12 cellular contexts compared by ENCODE assay signal in the genomic region with DNA sequence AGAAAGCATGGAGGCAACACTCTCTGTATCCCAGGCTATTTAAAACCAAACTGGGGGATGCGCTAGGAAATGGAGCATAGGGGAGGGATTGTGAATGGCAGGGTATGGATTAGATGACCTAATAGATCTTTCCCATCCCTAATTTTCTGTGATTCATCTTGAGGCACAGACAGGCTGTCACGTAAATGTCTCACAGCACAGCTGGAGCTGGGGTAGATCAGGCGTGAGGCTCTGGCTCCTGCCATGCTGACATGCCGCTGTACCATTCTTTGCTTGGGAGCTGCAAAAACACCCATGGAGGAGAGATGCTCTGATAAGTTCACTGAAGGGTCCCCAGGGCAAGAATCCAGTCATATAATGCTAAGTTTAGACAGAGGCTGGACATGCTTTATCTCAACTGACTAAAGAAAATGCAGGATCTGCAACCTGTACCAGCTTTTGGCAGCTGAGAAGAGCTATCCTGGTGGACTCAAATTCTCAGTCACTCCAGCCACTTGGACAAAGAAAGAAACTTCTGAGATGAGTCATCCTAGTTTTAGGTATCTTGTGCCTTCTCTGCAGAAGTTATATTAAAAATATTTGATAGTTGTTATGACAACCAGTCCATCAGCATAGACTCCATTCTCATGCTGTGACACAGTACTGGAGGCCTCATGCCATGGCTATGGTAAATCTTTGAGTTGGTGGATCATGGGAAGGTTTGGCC.
DNase-seq lines count a peak whose midpoint lies in the region; ATAC-seq lines count a peak whose summit lies in the region.
"Had no signal": no experiment of that assay in that cellular context is flagged by ENCODE, and none has a peak within 500 bp of the region (broad histone marks: within the 10 kb centered on the region; RNA-seq: fewer than 3 reads in every experiment).

No MANE protein-coding gene starts in this region.

- no peaks in the 10 kb centered on the region for H3K27me3 ChIP-seq in SJSA1 (replicated peaks)

- H3K9me3 Mint-ChIP-seq in activated CD4-positive, alpha-beta memory T cell treated with anti-CD3 and anti-CD28 coated beads, Interleukin-2, amount 10 ng/mL, durations not matched to agents 7 days and 5 days, result no peaks in the 10 kb centered on the region
- no peaks in the 10 kb centered on the region for H3K9me3 Mint-ChIP-seq in activated CD4-positive, alpha-beta memory T cell treated with anti-CD3 and anti-CD28 coated beads for 36 hours

- peak overlapping the region; percentile 2 for H3K4me3 Mint-ChIP-seq in activated CD4-positive, alpha-beta memory T cell treated with anti-CD3 and anti-CD28 coated beads, Interleukin-2, amount 10 ng/mL, durations not matched to agents 7 days and 5 days
- H3K4me3 Mint-ChIP-seq in activated CD4-positive, alpha-beta memory T cell treated with anti-CD3 and anti-CD28 coated beads for 36 hours, result no peak overlapping the region

- CTCF ChIA-PET in activated CD4-positive, alpha-beta memory T cell treated with anti-CD3 and anti-CD28 coated beads, Interleukin-2, amount 10 ng/mL, durations not matched to agents 7 days and 5 days (lab: Charles Lee), result no interaction called here
- CTCF ChIA-PET in activated CD4-positive, alpha-beta memory T cell treated with anti-CD3 and anti-CD28 coated beads for 36 hours (lab: Charles Lee), result interaction anchor here (1.0 kb wide), 1 partner anchor 10 kb away, joined by 3 read pairs; no protein-coding TSS in a partner anchor

- H3K27ac Mint-ChIP-seq in activated CD4-positive, alpha-beta memory T cell treated with anti-CD3 and anti-CD28 coated beads, Interleukin-2, amount 10 ng/mL, durations not matched to agents 7 days and 5 days, result peak overlapping the region; percentile 71
- no peak overlapping the region for H3K27ac Mint-ChIP-seq in activated CD4-positive, alpha-beta memory T cell treated with anti-CD3 and anti-CD28 coated beads for 36 hours

- intact Hi-C loops in activated CD4-positive, alpha-beta memory T cell treated with anti-CD3 and anti-CD28 coated beads for 36 hours (cut with micrococcal nuclease), result loop anchor here (5.0 to 10.0 kb wide), 2 partner anchors 494 to 544 kb away; partner anchors contain the start of gene FBXO30

- DNase-seq in activated CD4-positive, alpha-beta memory T cell treated with anti-CD3 and anti-CD28 coated beads, Interleukin-2, amount 10 ng/mL, durations not matched to agents 7 days and 5 days, result no peak
- DNase-seq in activated CD4-positive, alpha-beta memory T cell treated with anti-CD3 and anti-CD28 coated beads for 36 hours, result no peak
- DNase-seq in SJSA1 (ENCODE audit: low read depth in 1 of 2, low spot score in 2 of 2) (peak in 1 of 2 experiments; percentile 45), fibroblast of gingiva (ENCODE audit: low read depth) (peak; percentile 62)
- DNase-seq in stimulated activated CD4-positive, alpha-beta T cell treated with anti-CD3 and anti-CD28 coated beads, Interleukin-4, amount 100 ng/mL, for 4 hours, result no peak
- DNase-seq: 8988T; activated CD4-positive, alpha-beta T cell treated with anti-CD3 and anti-CD28 coated beads, Interleukin-2, amount 50 U/mL, for 48 hours; NCI-H2171; stimulated activated CD4-positive, alpha-beta T cell treated with anti-CD3 and anti-CD28 coated beads, Interleukin-2, amount 100 ng/mL, for 48 hours had no signal

- no peaks in the 10 kb centered on the region for H3K9me3 ChIP-seq in SJSA1 (replicated peaks)

- no peaks in the 10 kb centered on the region for H3K36me3 ChIP-seq in SJSA1

- no peaks in the 10 kb centered on the region for H3K36me3 Mint-ChIP-seq in activated CD4-positive, alpha-beta memory T cell treated with anti-CD3 and anti-CD28 coated beads, Interleukin-2, amount 10 ng/mL, durations not matched to agents 7 days and 5 days (ENCODE audit: low read depth)
- no peaks in the 10 kb centered on the region for H3K36me3 Mint-ChIP-seq in activated CD4-positive, alpha-beta memory T cell treated with anti-CD3 and anti-CD28 coated beads for 36 hours

- peak overlapping the region; percentile 1 for H3K4me3 ChIP-seq in SJSA1
- H3K4me3 ChIP-seq in skin epidermis, result no peak overlapping the region

- H3K27me3 Mint-ChIP-seq in activated CD4-positive, alpha-beta memory T cell treated with anti-CD3 and anti-CD28 coated beads, Interleukin-2, amount 10 ng/mL, durations not matched to agents 7 days and 5 days, result peaks cover 2% of the 10 kb centered on the region
- peaks cover 7% of the 10 kb centered on the region for H3K27me3 Mint-ChIP-seq in activated CD4-positive, alpha-beta memory T cell treated with anti-CD3 and anti-CD28 coated beads for 36 hours

- H3K27ac ChIP-seq in SJSA1 (peak overlapping the region; percentile 84), skin epidermis (peak overlapping the region in 13 of 21 experiments; percentile 13 to 88 (median 50))

- H3K4me1 Mint-ChIP-seq in activated CD4-positive, alpha-beta memory T cell treated with anti-CD3 and anti-CD28 coated beads, Interleukin-2, amount 10 ng/mL, durations not matched to agents 7 days and 5 days, result peaks cover 19% of the 10 kb centered on the region
- H3K4me1 Mint-ChIP-seq in activated CD4-positive, alpha-beta memory T cell treated with anti-CD3 and anti-CD28 coated beads for 36 hours (ENCODE audit: low read depth), result peaks cover 4% of the 10 kb centered on the region

- ATAC-seq in HG03139 (IDR thresholded peaks at IDR 0.05; ENCODE audit: unreplicated experiment) (no peak), HG03095 (IDR thresholded peaks at IDR 0.05; ENCODE audit: unreplicated experiment) (no peak)

- peaks cover 25% of the 10 kb centered on the region for H3K4me1 ChIP-seq in SJSA1 (replicated peaks)

- POLR2A ChIA-PET in activated CD4-positive, alpha-beta memory T cell treated with anti-CD3 and anti-CD28 coated beads, Interleukin-2, amount 10 ng/mL, durations not matched to agents 7 days and 5 days (lab: Charles Lee), result no interaction called here
- POLR2A ChIA-PET in activated CD4-positive, alpha-beta memory T cell treated with anti-CD3 and anti-CD28 coated beads for 36 hours (lab: Charles Lee), result interaction anchor here (0.5 kb wide), 1 partner anchor 356 kb away, joined by 3 read pairs; no protein-coding TSS in a partner anchor
